16 cellular contexts compared by ENCODE assay signal in the genomic region with DNA sequence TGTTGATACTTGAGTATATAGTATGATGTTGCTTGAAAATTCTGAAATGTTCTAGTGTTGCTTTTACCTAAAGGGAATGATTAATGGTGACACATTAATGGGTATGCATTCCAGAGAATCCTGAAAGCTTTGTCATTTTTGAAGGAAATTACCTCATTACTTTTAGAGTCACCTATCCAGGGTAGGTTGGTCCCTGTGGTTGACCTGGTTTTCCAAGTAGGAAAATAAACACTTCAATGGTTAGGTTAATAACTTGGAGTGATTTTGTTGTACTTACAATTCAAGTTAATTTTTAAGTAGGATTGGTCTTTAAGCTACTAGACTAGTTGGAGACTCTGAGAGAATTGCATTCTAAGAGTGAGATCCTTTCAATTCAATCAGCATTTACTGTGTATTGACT. TPM values are rescaled to one million over a fixed set of nuclear protein-coding genes. Genes with fewer than 3 reads are reported as not detected.
DNase-seq lines count a peak whose midpoint lies in the region; ATAC-seq and TF ChIP-seq lines count a peak whose summit lies in the region.
"Had no signal": no experiment of that assay in that cellular context is flagged by ENCODE, and none has a peak within 500 bp of the region (broad histone marks: within the 10 kb centered on the region; RNA-seq: fewer than 3 reads in every experiment).

No MANE protein-coding gene starts in this region.

- H3K4me3 ChIP-seq in HEK293 (ENCODE audit: low read depth, low read length) (no peak overlapping the region), SJSA1 (no peak overlapping the region), skeletal muscle satellite cell (ENCODE audit: low read length) (no peak overlapping the region)
- H3K4me3 ChIP-seq: adrenal gland had no signal

- DNase-seq in SJSA1 (ENCODE audit: low read depth in 1 of 2, low spot score in 2 of 2) = peak in 1 of 2 experiments; percentile 65
- peak; percentile 89 for DNase-seq in glomerular visceral epithelial cell (ENCODE audit: extremely low spot score)
- no peak for DNase-seq in GM03348 (ENCODE audit: low spot score)
- no peak for DNase-seq in NCI-H526 treated with DMSO at 0.1 percent for 48 hours (lab: John Stamatoyannopoulos, UW)
- DNase-seq: activated B cell treated with CpG ODN at 0.5 μM for 24 hours; activated T-cell treated with anti-CD3 and anti-CD28 coated beads for 4 hours; adrenal gland; head of caudate nucleus; NCI-H1105 treated with DMSO at 0.1 percent for 48 hours; posterior cingulate gyrus; Right ventricle myocardium superior; stimulated activated CD4-positive, alpha-beta T cell treated with anti-CD3 and anti-CD28 coated beads, Interleukin-2, amount 100 ng/mL, for 48 hours had no signal

- H3K27me3 ChIP-seq in SJSA1 (replicated peaks) (no peaks in the 10 kb centered on the region), skeletal muscle satellite cell (ENCODE audit: control insufficient read depth, insufficient read depth, low read length) (no peaks in the 10 kb centered on the region)
- H3K27me3 ChIP-seq: adrenal gland had no signal

- TF ChIP-seq CTCF in HEK293 (tag by site-specific recombination; IDR thresholded peaks at IDR 0.05) = no peak

- H3K4me1 ChIP-seq in HEK293 (ENCODE audit: control insufficient read depth, insufficient read depth, low read length) (no peaks in the 10 kb centered on the region), SJSA1 (replicated peaks) (peaks cover 36% of the 10 kb centered on the region), skeletal muscle satellite cell (ENCODE audit: control insufficient read depth, insufficient read depth, low read length) (peaks cover 25% of the 10 kb centered on the region)

- POLR2A ChIA-PET in HEK293 (lab: Yijun Ruan, JAX) = no interaction called here

- peak overlapping the region; percentile 23 for H3K4me2 ChIP-seq in skeletal muscle satellite cell (ENCODE audit: low read length)

- H3K9ac ChIP-seq in skeletal muscle satellite cell (ENCODE audit: low read depth, low read length) = no peak overlapping the region

- H3K36me3 ChIP-seq in HEK293 (ENCODE audit: control insufficient read depth in 2 of 2, insufficient read depth in 1 of 2, low read length in 2 of 2) (no peaks in the 10 kb centered on the region), SJSA1 (no peaks in the 10 kb centered on the region), skeletal muscle satellite cell (ENCODE audit: insufficient read depth, low read length) (no peaks in the 10 kb centered on the region)
- H3K36me3 ChIP-seq: adrenal gland had no signal

- H3K9me3 ChIP-seq in HEK293 (ENCODE audit: control insufficient read depth, insufficient read depth, low read depth, low read length) (no peaks in the 10 kb centered on the region), SJSA1 (replicated peaks) (no peaks in the 10 kb centered on the region), skeletal muscle satellite cell (replicated peaks; ENCODE audit: low read length) (no peaks in the 10 kb centered on the region)
- H3K9me3 ChIP-seq: adrenal gland had no signal

- CTCF ChIA-PET in HEK293 (lab: Yijun Ruan, JAX) = interaction anchor here (0.6 kb wide), 1 partner anchor 226 kb away, joined by 3 read pairs; no protein-coding TSS in a partner anchor

- no peak for ATAC-seq in GM19023 (IDR thresholded peaks at IDR 0.05; ENCODE audit: unreplicated experiment)
- ATAC-seq in GM19351 (IDR thresholded peaks at IDR 0.05; ENCODE audit: unreplicated experiment) = no peak

- H3K27ac ChIP-seq in HEK293 (ENCODE audit: extremely low read depth, low read depth, low read length) (no peak overlapping the region), SJSA1 (peak overlapping the region; percentile 21)
- H3K27ac ChIP-seq: adrenal gland had no signal

TF ChIP-seq in HEK293, 187 proteins besides CTCF, POLR2A, EP300 and RAD21:
- TF ChIP-seq TRIM28 (IDR thresholded peaks at IDR 0.05; ENCODE audit: borderline replicate concordance, low read length) (no peak), ZNF2 (tag by site-specific recombination; IDR thresholded peaks at IDR 0.05) (no peak), ZNF530 (tag by site-specific recombination; IDR thresholded peaks at IDR 0.05; ENCODE audit: low read depth) (no peak), ZBTB7A (tag by site-specific recombination; IDR thresholded peaks at IDR 0.05; ENCODE audit: low read depth) (no peak), ZNF302 (tag by site-specific recombination; IDR thresholded peaks at IDR 0.05; ENCODE audit: low read depth) (no peak), KLF1 (tag by site-specific recombination; IDR thresholded peaks at IDR 0.05) (no peak), ZNF529 (tag by site-specific recombination; IDR thresholded peaks at IDR 0.05; ENCODE audit: insufficient replicate concordance) (no peak), ZNF571 (tag by site-specific recombination; IDR thresholded peaks at IDR 0.05) (no peak), GLIS1 (tag by site-specific recombination; IDR thresholded peaks at IDR 0.05) (0 out of 2 replicates have a peak, but pooled peaks have one; percentile 8)
- TF ChIP-seq, protein P1, sequence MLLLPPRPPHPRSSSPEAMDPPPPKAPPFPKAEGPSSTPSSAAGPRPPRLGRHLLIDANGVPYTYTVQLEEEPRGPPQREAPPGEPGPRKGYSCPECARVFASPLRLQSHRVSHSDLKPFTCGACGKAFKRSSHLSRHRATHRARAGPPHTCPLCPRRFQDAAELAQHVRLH (tag by site-specific recombination; IDR thresholded peaks at IDR 0.05) = no peak
- TF ChIP-seq, protein P2, sequence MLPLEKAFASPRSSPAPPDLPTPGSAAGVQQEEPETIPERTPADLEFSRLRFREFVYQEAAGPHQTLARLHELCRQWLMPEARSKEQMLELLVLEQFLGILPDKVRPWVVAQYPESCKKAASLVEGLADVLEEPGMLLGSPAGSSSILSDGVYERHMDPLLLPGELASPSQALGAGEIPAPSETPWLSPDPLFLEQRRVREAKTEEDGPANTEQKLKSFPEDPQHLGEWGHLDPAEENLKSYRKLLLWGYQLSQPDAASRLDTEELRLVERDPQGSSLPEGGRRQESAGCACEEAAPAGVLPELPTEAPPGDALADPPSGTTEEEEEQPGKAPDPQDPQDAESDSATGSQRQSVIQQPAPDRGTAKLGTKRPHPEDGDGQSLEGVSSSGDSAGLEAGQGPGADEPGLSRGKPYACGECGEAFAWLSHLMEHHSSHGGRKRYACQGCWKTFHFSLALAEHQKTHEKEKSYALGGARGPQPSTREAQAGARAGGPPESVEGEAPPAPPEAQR (tag by site-specific recombination; IDR thresholded peaks at IDR 0.05) = no peak
- TF ChIP-seq, protein P3, sequence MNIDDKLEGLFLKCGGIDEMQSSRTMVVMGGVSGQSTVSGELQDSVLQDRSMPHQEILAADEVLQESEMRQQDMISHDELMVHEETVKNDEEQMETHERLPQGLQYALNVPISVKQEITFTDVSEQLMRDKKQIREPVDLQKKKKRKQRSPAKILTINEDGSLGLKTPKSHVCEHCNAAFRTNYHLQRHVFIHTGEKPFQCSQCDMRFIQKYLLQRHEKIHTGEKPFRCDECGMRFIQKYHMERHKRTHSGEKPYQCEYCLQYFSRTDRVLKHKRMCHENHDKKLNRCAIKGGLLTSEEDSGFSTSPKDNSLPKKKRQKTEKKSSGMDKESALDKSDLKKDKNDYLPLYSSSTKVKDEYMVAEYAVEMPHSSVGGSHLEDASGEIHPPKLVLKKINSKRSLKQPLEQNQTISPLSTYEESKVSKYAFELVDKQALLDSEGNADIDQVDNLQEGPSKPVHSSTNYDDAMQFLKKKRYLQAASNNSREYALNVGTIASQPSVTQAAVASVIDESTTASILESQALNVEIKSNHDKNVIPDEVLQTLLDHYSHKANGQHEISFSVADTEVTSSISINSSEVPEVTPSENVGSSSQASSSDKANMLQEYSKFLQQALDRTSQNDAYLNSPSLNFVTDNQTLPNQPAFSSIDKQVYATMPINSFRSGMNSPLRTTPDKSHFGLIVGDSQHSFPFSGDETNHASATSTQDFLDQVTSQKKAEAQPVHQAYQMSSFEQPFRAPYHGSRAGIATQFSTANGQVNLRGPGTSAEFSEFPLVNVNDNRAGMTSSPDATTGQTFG (tag by site-specific recombination; IDR thresholded peaks at IDR 0.05; ENCODE audit: borderline replicate concordance) = no peak
- TF ChIP-seq, protein P4, sequence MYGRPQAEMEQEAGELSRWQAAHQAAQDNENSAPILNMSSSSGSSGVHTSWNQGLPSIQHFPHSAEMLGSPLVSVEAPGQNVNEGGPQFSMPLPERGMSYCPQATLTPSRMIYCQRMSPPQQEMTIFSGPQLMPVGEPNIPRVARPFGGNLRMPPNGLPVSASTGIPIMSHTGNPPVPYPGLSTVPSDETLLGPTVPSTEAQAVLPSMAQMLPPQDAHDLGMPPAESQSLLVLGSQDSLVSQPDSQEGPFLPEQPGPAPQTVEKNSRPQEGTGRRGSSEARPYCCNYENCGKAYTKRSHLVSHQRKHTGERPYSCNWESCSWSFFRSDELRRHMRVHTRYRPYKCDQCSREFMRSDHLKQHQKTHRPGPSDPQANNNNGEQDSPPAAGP (tag by site-specific recombination; IDR thresholded peaks at IDR 0.05) = no peak
- TF ChIP-seq, protein P5, sequence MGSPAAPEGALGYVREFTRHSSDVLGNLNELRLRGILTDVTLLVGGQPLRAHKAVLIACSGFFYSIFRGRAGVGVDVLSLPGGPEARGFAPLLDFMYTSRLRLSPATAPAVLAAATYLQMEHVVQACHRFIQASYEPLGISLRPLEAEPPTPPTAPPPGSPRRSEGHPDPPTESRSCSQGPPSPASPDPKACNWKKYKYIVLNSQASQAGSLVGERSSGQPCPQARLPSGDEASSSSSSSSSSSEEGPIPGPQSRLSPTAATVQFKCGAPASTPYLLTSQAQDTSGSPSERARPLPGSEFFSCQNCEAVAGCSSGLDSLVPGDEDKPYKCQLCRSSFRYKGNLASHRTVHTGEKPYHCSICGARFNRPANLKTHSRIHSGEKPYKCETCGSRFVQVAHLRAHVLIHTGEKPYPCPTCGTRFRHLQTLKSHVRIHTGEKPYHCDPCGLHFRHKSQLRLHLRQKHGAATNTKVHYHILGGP (tag by site-specific recombination; IDR thresholded peaks at IDR 0.05) = 0 out of 2 replicates have a peak, but pooled peaks have one; percentile 24

RNA-seq across cellular contexts. Expression of a gene that starts 31.0 kb away (rescaled TPM):
- 9.8 and 16.5 TPM in 2 replicates for total RNA-seq in SJSA1 (2014; rRNA removed; shearing (Covaris generic))
- total RNA-seq in skeletal muscle satellite cell (2012; rRNA removed) = 4.2 and 6.3 TPM in 2 replicates
- total RNA-seq: activated B cell treated with CpG ODN at 0.5 μM for 24 hours had no signal
